24 cellular contexts compared by ENCODE assay signal in genomic region chr3:47482411-47482810, GRCh38. TPM values are rescaled to one million over a fixed set of nuclear protein-coding genes. Genes with fewer than 3 reads are reported as not detected.
DNase-seq lines count a peak whose midpoint lies in the region; ATAC-seq and TF ChIP-seq lines count a peak whose summit lies in the region.
"Had no signal": no experiment of that assay in that cellular context is flagged by ENCODE, and none has a peak within 500 bp of the region (broad histone marks: within the 10 kb centered on the region; RNA-seq: fewer than 3 reads in every experiment).

No MANE protein-coding gene starts in this region.

- no peaks in the 10 kb centered on the region for H3K27me3 ChIP-seq in hepatocyte
- no peaks in the 10 kb centered on the region for H3K27me3 ChIP-seq in spleen (replicated peaks in 1 of 7)
- no peaks in the 10 kb centered on the region for H3K27me3 ChIP-seq in stomach

- H3K4me1 Mint-ChIP-seq in T-helper 17 cell = no peaks in the 10 kb centered on the region

- DNase-seq in DMS79 (lab: John Stamatoyannopoulos, UW) (peak; percentile 10), DMS79 treated with DMSO at 0.1 percent for 48 hours (lab: John Stamatoyannopoulos, UW) (no peak), NCI-H526 treated with DMSO at 0.1 percent for 48 hours (lab: John Stamatoyannopoulos, UW) (peak; percentile 27), hepatocyte (ENCODE audit: low spot score) (no peak), spleen (peak; percentile 18), stomach (no peak), T-helper 17 cell (no peak)
- no peak for DNase-seq in stimulated activated CD4-positive, alpha-beta T cell treated with anti-CD3 and anti-CD28 coated beads, Interleukin-4, amount 100 ng/mL, for 4 hours
- DNase-seq: activated T-cell treated with anti-CD3 and anti-CD28 coated beads, Interleukin-2, amount 50 U/mL, for 48 hours; effector memory CD4-positive, alpha-beta T cell; midbrain; NCI-H1436; NCI-H345; psoas muscle; RPMI8226; stimulated activated CD4-positive, alpha-beta T cell treated with anti-CD3 and anti-CD28 coated beads, Interleukin-2, amount 100 ng/mL, for 48 hours; stimulated activated naive CD8-positive, alpha-beta T cell treated with anti-CD3 and anti-CD28 coated beads, Interleukin-15, amount 100 ng/mL, for 72 hours; T-helper 9 cell; trophoblast cell had no signal

- no peaks in the 10 kb centered on the region for H4K20me1 ChIP-seq in hepatocyte (ENCODE audit: insufficient read depth, poor library complexity, severe bottlenecking)

- H3K27me3 Mint-ChIP-seq in T-helper 17 cell = no peaks in the 10 kb centered on the region
- H3K27me3 Mint-ChIP-seq: activated naive CD4-positive, alpha-beta T cell treated with anti-CD3 and anti-CD28 coated beads, Interleukin-2, amount 50 U/mL, for 24 hours; stimulated activated naive CD8-positive, alpha-beta T cell treated with anti-CD3 and anti-CD28 coated beads, Interleukin-15, amount 100 ng/mL, for 72 hours had no signal

- intact Hi-C loops in spleen (cut with DNase I; ENCODE audit: low total_unique reads) = no loop called here
- intact Hi-C loops in stomach (cut with DNase I; ENCODE audit: low total_unique reads) = no loop called here

- H3K36me3 ChIP-seq in hepatocyte (replicated peaks; ENCODE audit: insufficient read depth, low read depth) (no peaks in the 10 kb centered on the region), spleen (peaks cover 0 to under 1% (median 0%) of the 10 kb centered on the region in 6 donors), stomach (no peaks in the 10 kb centered on the region)

- TF ChIP-seq CTCF in hepatocyte (IDR thresholded peaks at IDR 0.05; ENCODE audit: poor library complexity) = no peak
- no peak for TF ChIP-seq CTCF in spleen (IDR thresholded peaks at IDR 0.05 in 8 of 11, conservative IDR thresholded peaks at IDR 0.05 in 3 of 11)
- TF ChIP-seq CTCF in stomach (IDR thresholded peaks at IDR 0.05) = no peak

- H3K9me2 ChIP-seq in hepatocyte (replicated peaks; ENCODE audit: insufficient read depth) = no peaks in the 10 kb centered on the region

- H3K4me1 ChIP-seq in hepatocyte (ENCODE audit: insufficient read depth) (peaks cover 4% of the 10 kb centered on the region), spleen (no peaks in the 10 kb centered on the region), stomach (no peaks in the 10 kb centered on the region)
- H3K4me1 ChIP-seq: psoas muscle had no signal

- H3K4me3 ChIP-seq in hepatocyte (no peak overlapping the region), spleen (no peak overlapping the region), stomach (no peak overlapping the region)
- H3K4me3 ChIP-seq: psoas muscle had no signal

- TF ChIP-seq POLR2A in spleen (IDR thresholded peaks at IDR 0.05) = no peak
- no peak for TF ChIP-seq POLR2A in stomach (IDR thresholded peaks at IDR 0.05)

- H3K27ac Mint-ChIP-seq in T-helper 17 cell = no peak overlapping the region
- H3K27ac Mint-ChIP-seq: activated naive CD4-positive, alpha-beta T cell treated with anti-CD3 and anti-CD28 coated beads, Interleukin-2, amount 50 U/mL, for 24 hours; stimulated activated naive CD8-positive, alpha-beta T cell treated with anti-CD3 and anti-CD28 coated beads, Interleukin-15, amount 100 ng/mL, for 72 hours had no signal

- 35% methylated on average over 2 of the region's 3 CpGs for WGBS in hepatocyte (ENCODE audit: low lambda C conversion rate, missing lambda C conversion rate)
- 74 to 82% (median 75%) methylated on average over 3 of the region's 3 CpGs for WGBS in spleen, 5 donors
- 50 to 58% (median 53%) methylated on average over 3 of the region's 3 CpGs for WGBS in stomach, 5 donors

- ATAC-seq in T-helper 17 cell = no peak
- ATAC-seq: HepG2; left lobe of liver; psoas muscle; stimulated activated naive CD8-positive, alpha-beta T cell treated with anti-CD3 and anti-CD28 coated beads, Interleukin-15, amount 100 ng/mL, for 72 hours had no signal

- H3K27ac ChIP-seq in hepatocyte (peak overlapping the region; percentile 34), spleen (no peak overlapping the region), stomach (no peak overlapping the region)
- H3K27ac ChIP-seq: 22Rv1, psoas muscle had no signal

- H2AFZ ChIP-seq in hepatocyte = no peak overlapping the region

- TF ChIP-seq EP300 in stomach (IDR thresholded peaks at IDR 0.05) = no peak

- H3K9me3 ChIP-seq in hepatocyte (ENCODE audit: low read depth) (no peaks in the 10 kb centered on the region), spleen (no peaks in the 10 kb centered on the region), stomach (no peaks in the 10 kb centered on the region), T-helper 17 cell (ENCODE audit: control insufficient read depth, low read length, poor library complexity, severe bottlenecking) (no peaks in the 10 kb centered on the region)
- H3K9me3 ChIP-seq: psoas muscle had no signal

- H3K4me3 Mint-ChIP-seq in T-helper 17 cell = no peak overlapping the region
- H3K4me3 Mint-ChIP-seq: activated naive CD4-positive, alpha-beta T cell treated with anti-CD3 and anti-CD28 coated beads, Interleukin-2, amount 50 U/mL, for 24 hours; neural crest cell; stimulated activated naive CD8-positive, alpha-beta T cell treated with anti-CD3 and anti-CD28 coated beads, Interleukin-15, amount 100 ng/mL, for 72 hours had no signal

- no peak overlapping the region for H3K4me2 ChIP-seq in hepatocyte

- H3K79me2 ChIP-seq in hepatocyte = no peaks in the 10 kb centered on the region

- H3K36me3 Mint-ChIP-seq in T-helper 17 cell (ENCODE audit: low read depth) = peaks cover 4% of the 10 kb centered on the region
- H3K36me3 Mint-ChIP-seq: activated naive CD4-positive, alpha-beta T cell treated with anti-CD3 and anti-CD28 coated beads, Interleukin-2, amount 50 U/mL, for 24 hours had no signal

RNA-seq across cellular contexts. Expression of gene SCAP, which starts 6.7 kb away (rescaled TPM):
- 73.8 and 94.8 TPM in 2 replicates for total RNA-seq in hepatocyte
- 83.2 and 89.3 TPM in 2 replicates for polyA plus RNA-seq in hepatocyte
- 100 to 1,000 TPM in 3 of 7 donors, 10 to 100 TPM in 4; 70.9 to 116 (median 97.8) TPM for total RNA-seq in spleen
- 10 to 100 TPM; 17.8 to 45.1 (median 29.4) TPM for polyA plus RNA-seq in spleen
- total RNA-seq in stomach = 100 to 1,000 TPM in 1 of 5 donors, 10 to 100 TPM in 4; 44.9 to 223 (median 56.2) TPM
- polyA plus RNA-seq in stomach = 10 to 100 TPM; 15.6 to 30.3 (median 24.0) TPM
- total RNA-seq in T-helper 17 cell = 10 to 100 TPM; 78.5 to 81.9 TPM

RNA-seq across cellular contexts. Expression of gene ELP6, which starts 31.1 kb away (rescaled TPM):
- 21.1 and 34.4 TPM in 2 replicates for total RNA-seq in hepatocyte
- polyA plus RNA-seq in hepatocyte = 32.6 and 37.3 TPM in 2 replicates
- total RNA-seq in spleen = 10 to 100 TPM; 16.6 to 31.9 (median 24.2) TPM
- polyA plus RNA-seq in spleen = 10 to 100 TPM; 24.8 to 35.6 (median 30.4) TPM
- total RNA-seq in stomach = 10 to 100 TPM in 2 of 5 donors, 1 to 10 TPM in 2, not detected in 1; 6.2 to 18.0 (median 11.7) TPM
- 10 to 100 TPM; 24.7 to 28.3 (median 25.7) TPM for polyA plus RNA-seq in stomach
- total RNA-seq in T-helper 17 cell = 10 to 100 TPM; 17.1 to 24.3 TPM

Comparison
In these comparisons a context has a peak if more than half of its experiments do, and no peak if none do; other contexts are left out.
1. DNase-seq: peak in DMS79 (single experiment), NCI-H526 treated with DMSO at 0.1 percent for 48 hours (single experiment) and spleen (single experiment); none in DMS79 treated with DMSO at 0.1 percent for 48 hours (single experiment), hepatocyte (single experiment), stomach (single experiment), stimulated activated CD4-positive, alpha-beta T cell treated with anti-CD3 and anti-CD28 coated beads, Interleukin-4, amount 100 ng/mL, for 4 hours (0 of 2) and T-helper 17 cell (0 of 3).